In the genomic region with DNA sequence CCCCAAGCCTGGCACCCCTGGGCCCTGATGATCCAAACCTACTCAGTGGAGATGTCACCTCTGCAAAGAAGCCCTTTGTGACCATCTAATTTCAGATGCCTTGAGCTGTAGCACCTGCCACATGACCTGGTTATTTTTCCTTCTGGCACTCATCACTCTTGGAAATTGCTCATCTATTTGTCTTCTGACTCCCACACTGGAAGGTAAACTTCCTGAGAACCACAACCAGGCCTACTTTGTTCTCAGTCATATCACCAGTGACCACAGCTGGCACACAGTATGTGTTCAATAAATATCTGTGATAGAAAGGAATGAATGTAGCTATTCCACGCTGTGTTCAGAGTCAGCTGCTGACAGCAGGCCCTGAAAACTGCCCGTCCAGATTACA, we compare ENCODE assay signal across 8 cellular contexts.
DNase-seq lines count a peak whose midpoint lies in the region; ATAC-seq and TF ChIP-seq lines count a peak whose summit lies in the region.

No MANE protein-coding gene starts in this region.

- peak; percentile 17 for ATAC-seq in GM21717 (IDR thresholded peaks at IDR 0.05; ENCODE audit: unreplicated experiment)
- ATAC-seq in GM21515 (IDR thresholded peaks at IDR 0.05; ENCODE audit: unreplicated experiment), result no peak

- no peak overlapping the region for H3K4me3 Mint-ChIP-seq in glutamatergic neuron (ENCODE audit: unreplicated experiment)

- H3K4me1 ChIP-seq in esophagus (ENCODE audit: control insufficient read depth in 2 of 2, insufficient read depth in 2 of 2, low read length in 1 of 2) (peaks cover under 1 to 31% of the 10 kb centered on the region in 2 donors), skeletal muscle satellite cell (ENCODE audit: control insufficient read depth, insufficient read depth, low read length) (peaks cover 40% of the 10 kb centered on the region)

- H3K27me3 ChIP-seq in esophagus (ENCODE audit: control insufficient read depth in 1 of 2, insufficient read depth in 2 of 2, low read length in 2 of 2) (no peaks in the 10 kb centered on the region), skeletal muscle satellite cell (ENCODE audit: control insufficient read depth, insufficient read depth, low read length) (no peaks in the 10 kb centered on the region)

- CTCF ChIA-PET in RWPE1 (lab: Yijun Ruan, JAX), result interaction anchor here (1.2 to 2.2 kb wide), 2 partner anchors 11 to 14 kb away, joined by 3 to 7 read pairs; no protein-coding TSS in a partner anchor

- WGBS in esophagus, 2 donors, result 47 to 59% methylated on average over 2 of the region's 2 CpGs

- no peaks in the 10 kb centered on the region for H3K9me3 Mint-ChIP-seq in glutamatergic neuron (ENCODE audit: unreplicated experiment)

- H3K9ac ChIP-seq in skeletal muscle satellite cell (ENCODE audit: low read depth, low read length), result peak overlapping the region; percentile 60

- no peak for TF ChIP-seq CTCF in RWPE1 (conservative IDR thresholded peaks at IDR 0.05; ENCODE audit: low read depth)
- TF ChIP-seq CTCF in glutamatergic neuron (IDR thresholded peaks at IDR 0.05; ENCODE audit: partially characterized antibody, unreplicated experiment), result no peak

- H3K27me3 Mint-ChIP-seq in glutamatergic neuron (ENCODE audit: unreplicated experiment), result peaks cover 6% of the 10 kb centered on the region

- H3K4me3 ChIP-seq in esophagus (ENCODE audit: low read depth in 1 of 2, low read length in 2 of 2), result no peak overlapping the region
- H3K4me3 ChIP-seq in skeletal muscle satellite cell (ENCODE audit: low read length), result no peak overlapping the region

- no peak overlapping the region for H3K27ac Mint-ChIP-seq in glutamatergic neuron (ENCODE audit: unreplicated experiment)

- peak overlapping the region; percentile 36 for H3K4me2 ChIP-seq in skeletal muscle satellite cell (ENCODE audit: low read length)

- H3K27ac ChIP-seq in RWPE1 (peak overlapping the region; percentile 95), esophagus (ENCODE audit: low read depth in 2 of 2, low read length in 1 of 2) (peak overlapping the region; percentile 74 to 96)

- peak; percentile 58 for DNase-seq in RWPE1 (ENCODE audit: low spot score)
- no peak for DNase-seq in NCI-H1105 treated with DMSO at 0.1 percent for 48 hours (lab: John Stamatoyannopoulos, UW)
- no peak for DNase-seq in HUDEP-2 (lab: John Stamatoyannopoulos, UW; ENCODE audit: unreplicated experiment in 76 of 76)
- DNase-seq in glutamatergic neuron, result no peak

- no peaks in the 10 kb centered on the region for H3K36me3 ChIP-seq in esophagus (ENCODE audit: control insufficient read depth in 2 of 2, insufficient read depth in 2 of 2, low read length in 1 of 2)
- H3K36me3 ChIP-seq in skeletal muscle satellite cell (ENCODE audit: insufficient read depth, low read length), result no peaks in the 10 kb centered on the region

- peaks cover 33% of the 10 kb centered on the region for H3K4me1 Mint-ChIP-seq in glutamatergic neuron (ENCODE audit: low read depth, unreplicated experiment)

- POLR2A ChIA-PET in RWPE1 (lab: Yijun Ruan, JAX; ENCODE audit: low non-redundant PET), result no interaction called here

- H3K9me3 ChIP-seq in esophagus (ENCODE audit: control insufficient read depth in 2 of 2, insufficient read depth in 1 of 2, low read depth in 1 of 2, low read length in 1 of 2) (no peaks in the 10 kb centered on the region), skeletal muscle satellite cell (replicated peaks; ENCODE audit: low read length) (no peaks in the 10 kb centered on the region)

- H3K36me3 Mint-ChIP-seq in glutamatergic neuron (ENCODE audit: unreplicated experiment), result no peaks in the 10 kb centered on the region
